In genomic region chr17:76566613-76566943, GRCh38 we compare ENCODE assay signal across 1 cellular context.
A peak's percentile ranks its signal among the peaks of the same experiment; 100 is the strongest.
TF ChIP-seq lines count a peak whose summit lies in the region.

No MANE protein-coding gene starts in this region.

TF ChIP-seq in K562, 482 proteins besides CTCF, POLR2A, EP300 and RAD21:
- TF ChIP-seq POLR2AphosphoS5 (IDR thresholded peaks at IDR 0.05; ENCODE audit: control insufficient read depth, insufficient read depth, low read depth, low read length) (0 out of 2 replicates have a peak, but pooled peaks have one; percentile 11), SUPT5H (IDR thresholded peaks at IDR 0.05) (peak; percentile 40; the same call in 1 of the 2 replicates), BRD4 (IDR thresholded peaks at IDR 0.05) (no peak)
